ENCODE assay signal across 10 cellular contexts in genomic region chr5:112684737-112685136, GRCh38. TPM values are rescaled to one million over a fixed set of nuclear protein-coding genes. Genes with fewer than 3 reads are reported as not detected.
DNase-seq lines count a peak whose midpoint lies in the region; ATAC-seq and TF ChIP-seq lines count a peak whose summit lies in the region.
"Had no signal": no experiment of that assay in that cellular context is flagged by ENCODE, and none has a peak within 500 bp of the region (broad histone marks: within the 10 kb centered on the region; RNA-seq: fewer than 3 reads in every experiment).

No MANE protein-coding gene starts in this region.

- 8 to 14% methylated on average over 4 of the region's 4 CpGs for WGBS in aorta, 2 donors

- intact Hi-C loops in left lung (cut with DNase I), result no loop called here
- intact Hi-C loops in aorta (cut with DNase I), result loop anchor here in 1 of 2 donors (10.0 kb wide), 1 partner anchor 50 kb away; the partner anchor contains the start of gene APC

- H3K4me3 ChIP-seq in brain microvascular endothelial cell (ENCODE audit: low read depth, low read length) (no peak overlapping the region), left lung (no peak overlapping the region), aorta (ENCODE audit: low read length in 2 of 2) (no peak overlapping the region)

- peak; percentile 34 for ATAC-seq in HG02759 (IDR thresholded peaks at IDR 0.05; ENCODE audit: unreplicated experiment)
- ATAC-seq in left lung, result peak; percentile 40
- peak; percentile 88 for ATAC-seq in aorta (ENCODE audit: low FRiP score)
- ATAC-seq in GM19395 (IDR thresholded peaks at IDR 0.05; ENCODE audit: unreplicated experiment), result no peak
- ATAC-seq in stimulated activated naive CD8-positive, alpha-beta T cell treated with anti-CD3 and anti-CD28 coated beads, Interleukin-15, Interleukin-2, amounts not matched to agents 100 U/mL and 50 U/mL, for 24 hours, result no peak
- ATAC-seq: activated CD4-positive, alpha-beta T cell treated with anti-CD3 and anti-CD28 coated beads for 36 hours; esophagus mucosa had no signal

- H3K9me3 ChIP-seq in left lung (no peaks in the 10 kb centered on the region), aorta (ENCODE audit: control insufficient read depth, low read length) (no peaks in the 10 kb centered on the region)

- H3K4me1 ChIP-seq in left lung, result no peaks in the 10 kb centered on the region
- peaks cover 0 to 3% of the 10 kb centered on the region in 2 donors for H3K4me1 ChIP-seq in aorta (ENCODE audit: control insufficient read depth in 1 of 2, insufficient read depth in 2 of 2, low read length in 2 of 2)

- H3K27me3 ChIP-seq in brain microvascular endothelial cell (replicated peaks) (no peaks in the 10 kb centered on the region), left lung (no peaks in the 10 kb centered on the region), aorta (ENCODE audit: control insufficient read depth in 1 of 2, insufficient read depth in 2 of 2, low read length in 1 of 2) (no peaks in the 10 kb centered on the region)

- H3K36me3 ChIP-seq in brain microvascular endothelial cell (replicated peaks) (no peaks in the 10 kb centered on the region), left lung (no peaks in the 10 kb centered on the region), aorta (ENCODE audit: control insufficient read depth in 1 of 2, insufficient read depth in 2 of 2, low read length in 1 of 2) (no peaks in the 10 kb centered on the region)

- TF ChIP-seq CTCF in brain microvascular endothelial cell (IDR thresholded peaks at IDR 0.05; ENCODE audit: low read depth, low read length, missing control alignments) (no peak), left lung (IDR thresholded peaks at IDR 0.05) (no peak), GM10266 (IDR thresholded peaks at IDR 0.05; ENCODE audit: control insufficient read depth, insufficient read depth, low read depth, missing control alignments) (no peak)

- H3K27ac ChIP-seq in brain microvascular endothelial cell, result no peak overlapping the region
- H3K27ac ChIP-seq in left lung, result no peak overlapping the region
- peak overlapping the region; percentile 47 to 98 for H3K27ac ChIP-seq in aorta (ENCODE audit: low read depth in 1 of 2, low read length in 2 of 2)

- in situ Hi-C loops in brain microvascular endothelial cell (cut with HindIII; ENCODE audit: low pct_ligation_motif_present, low sequenced_read_pairs), result no loop called here

- peak; percentile 57 for DNase-seq in brain microvascular endothelial cell
- DNase-seq in left lung, result no peak
- DNase-seq in aorta, result no peak
- no peak for DNase-seq in stimulated activated naive CD8-positive, alpha-beta T cell treated with anti-CD3 and anti-CD28 coated beads, Interleukin-15, Interleukin-2, amounts not matched to agents 100 U/mL and 50 U/mL, for 24 hours
- no peak for DNase-seq in GM10266 (ENCODE audit: extremely low spot score)
- DNase-seq: activated CD4-positive, alpha-beta T cell treated with anti-CD3 and anti-CD28 coated beads for 36 hours; SHP77 treated with DMSO at 0.1 percent for 48 hours had no signal

RNA-seq across cellular contexts. Expression of gene APC, which starts 52.9 kb away (rescaled TPM):
- total RNA-seq in left lung (10 to 100 TPM; 41.0 to 52.0 TPM), aorta (10 to 100 TPM; 49.8 to 51.6 TPM)
- polyA plus RNA-seq in aorta, result 1 to 10 TPM; 2.8 to 6.5 TPM

Comparison
In these comparisons a context has a peak if more than half of its experiments do, and no peak if none do; other contexts are left out.
1. ATAC-seq: peak in HG02759 (single experiment), left lung (single experiment) and aorta (single experiment); none in GM19395 (single experiment) and stimulated activated naive CD8-positive, alpha-beta T cell treated with anti-CD3 and anti-CD28 coated beads, Interleukin-15, Interleukin-2, amounts not matched to agents 100 U/mL and 50 U/mL, for 24 hours (single experiment).
2. H3K27ac ChIP-seq: peak in aorta (2 of 2); none in brain microvascular endothelial cell (single experiment) and left lung (0 of 2).